ENCODE assay signal across 8 cellular contexts in the genomic region with DNA sequence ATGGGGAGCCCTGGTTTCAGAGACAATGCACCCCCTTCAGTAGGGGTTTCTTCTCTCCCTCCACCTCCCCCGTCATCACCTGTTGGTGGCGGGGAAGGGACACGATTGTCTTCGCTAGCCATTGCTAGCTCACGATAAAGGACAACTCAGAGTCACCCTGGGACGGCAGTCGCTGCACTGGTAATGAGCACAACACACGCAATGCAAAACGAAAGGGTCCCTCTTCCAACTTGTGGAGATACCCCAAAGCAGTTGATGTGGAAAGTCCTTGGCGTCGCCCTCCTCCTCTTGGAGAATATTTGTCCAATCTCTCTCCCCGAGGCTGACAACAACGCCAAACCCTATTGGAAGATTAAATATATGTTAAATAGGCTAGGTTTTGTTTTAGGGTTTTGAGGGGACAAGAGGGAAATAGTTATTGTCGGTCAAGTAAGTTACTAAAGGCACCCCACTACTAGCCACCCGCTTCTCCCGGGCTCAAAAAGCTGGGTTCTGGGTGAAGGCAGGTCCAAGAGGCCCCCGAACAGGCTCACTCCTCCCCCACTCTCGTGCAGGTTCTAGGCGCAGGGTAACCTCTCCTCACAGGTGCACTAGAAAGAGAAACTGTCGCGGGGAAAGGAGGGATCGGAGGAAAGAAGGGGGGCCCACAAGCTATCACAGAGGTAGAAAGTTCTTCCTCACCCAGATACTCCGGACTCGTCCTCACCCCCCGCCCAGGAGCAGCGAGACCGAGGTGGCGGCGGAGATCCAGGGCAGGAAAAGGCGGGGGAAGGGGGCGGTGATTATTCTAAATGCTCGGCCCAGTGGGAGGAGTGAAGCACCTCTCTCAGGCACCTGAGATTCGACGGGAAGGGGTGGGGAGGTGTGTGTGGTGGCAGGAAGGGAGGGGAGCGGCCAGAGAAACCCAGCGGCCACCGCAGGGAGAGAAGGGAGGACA. TPM values are rescaled to one million over a fixed set of nuclear protein-coding genes. Genes with fewer than 3 reads are reported as not detected.
DNase-seq lines count a peak whose midpoint lies in the region; ATAC-seq and TF ChIP-seq lines count a peak whose summit lies in the region.

A gene with protein sequence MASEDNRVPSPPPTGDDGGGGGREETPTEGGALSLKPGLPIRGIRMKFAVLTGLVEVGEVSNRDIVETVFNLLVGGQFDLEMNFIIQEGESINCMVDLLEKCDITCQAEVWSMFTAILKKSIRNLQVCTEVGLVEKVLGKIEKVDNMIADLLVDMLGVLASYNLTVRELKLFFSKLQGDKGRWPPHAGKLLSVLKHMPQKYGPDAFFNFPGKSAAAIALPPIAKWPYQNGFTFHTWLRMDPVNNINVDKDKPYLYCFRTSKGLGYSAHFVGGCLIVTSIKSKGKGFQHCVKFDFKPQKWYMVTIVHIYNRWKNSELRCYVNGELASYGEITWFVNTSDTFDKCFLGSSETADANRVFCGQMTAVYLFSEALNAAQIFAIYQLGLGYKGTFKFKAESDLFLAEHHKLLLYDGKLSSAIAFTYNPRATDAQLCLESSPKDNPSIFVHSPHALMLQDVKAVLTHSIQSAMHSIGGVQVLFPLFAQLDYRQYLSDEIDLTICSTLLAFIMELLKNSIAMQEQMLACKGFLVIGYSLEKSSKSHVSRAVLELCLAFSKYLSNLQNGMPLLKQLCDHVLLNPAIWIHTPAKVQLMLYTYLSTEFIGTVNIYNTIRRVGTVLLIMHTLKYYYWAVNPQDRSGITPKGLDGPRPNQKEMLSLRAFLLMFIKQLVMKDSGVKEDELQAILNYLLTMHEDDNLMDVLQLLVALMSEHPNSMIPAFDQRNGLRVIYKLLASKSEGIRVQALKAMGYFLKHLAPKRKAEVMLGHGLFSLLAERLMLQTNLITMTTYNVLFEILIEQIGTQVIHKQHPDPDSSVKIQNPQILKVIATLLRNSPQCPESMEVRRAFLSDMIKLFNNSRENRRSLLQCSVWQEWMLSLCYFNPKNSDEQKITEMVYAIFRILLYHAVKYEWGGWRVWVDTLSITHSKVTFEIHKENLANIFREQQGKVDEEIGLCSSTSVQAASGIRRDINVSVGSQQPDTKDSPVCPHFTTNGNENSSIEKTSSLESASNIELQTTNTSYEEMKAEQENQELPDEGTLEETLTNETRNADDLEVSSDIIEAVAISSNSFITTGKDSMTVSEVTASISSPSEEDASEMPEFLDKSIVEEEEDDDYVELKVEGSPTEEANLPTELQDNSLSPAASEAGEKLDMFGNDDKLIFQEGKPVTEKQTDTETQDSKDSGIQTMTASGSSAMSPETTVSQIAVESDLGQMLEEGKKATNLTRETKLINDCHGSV (N-terminal part only) (minus strand): TSS at position 764 of the 937 bp plus-strand sequence. CDS start 642 bp downstream, at position 122.

- peaks cover 24% of the 10 kb centered on the region for H4K20me1 ChIP-seq in GM23338 (replicated peaks; ENCODE audit: insufficient read depth)

- H3K9me3 Mint-ChIP-seq in GM23338 = no peaks in the 10 kb centered on the region
- no peaks in the 10 kb centered on the region for H3K9me3 Mint-ChIP-seq in activated T-helper 17 cell treated with anti-CD3 and anti-CD28 coated beads, Interleukin-2, amount 50 U/mL, for 72 hours
- no peaks in the 10 kb centered on the region for H3K9me3 Mint-ChIP-seq in natural killer cell treated with Interleukin-12 subunit alpha and Interleukin-12 subunit beta and Interleukin-15 and Interleukin-18, amount 100 ng/mL, for 72 hours

- H3K4me3 ChIP-seq in GM23338 (peak within 1 kb of the TSS; percentile 67), fibroblast of pulmonary artery (replicated peaks; ENCODE audit: low read depth, low read length) (peak within 1 kb of the TSS; percentile 95)

- peak within 1 kb of the TSS; percentile 82 for H3K4me2 ChIP-seq in GM23338

- DNase-seq in DMS79 (lab: John Stamatoyannopoulos, UW) = peak; percentile 54
- DNase-seq in GM23338 (ENCODE audit: low spot score) = peak; percentile 97
- DNase-seq in LHCN-M2 (ENCODE audit: low read depth) = peak; percentile 35
- DNase-seq in RPMI8226 = peak; percentile 88
- peak; percentile 42 for DNase-seq in fibroblast of pulmonary artery (ENCODE audit: low read depth)
- peak; percentile 83 for DNase-seq in natural killer cell treated with Interleukin-12 subunit alpha and Interleukin-12 subunit beta and Interleukin-15 and Interleukin-18, amount 100 ng/mL, for 72 hours (ENCODE audit: low spot score)
- DNase-seq in stimulated activated naive CD4-positive, alpha-beta T cell treated with Interleukin-2 at 50 U/mL for 16 hours (lab: John Stamatoyannopoulos, UW) = peak; percentile 83

- H3K4me3 Mint-ChIP-seq in GM23338 = peak within 1 kb of the TSS; percentile 100
- peak within 1 kb of the TSS; percentile 98 for H3K4me3 Mint-ChIP-seq in activated T-helper 17 cell treated with anti-CD3 and anti-CD28 coated beads, Interleukin-2, amount 50 U/mL, for 72 hours
- H3K4me3 Mint-ChIP-seq in natural killer cell treated with Interleukin-12 subunit alpha and Interleukin-12 subunit beta and Interleukin-15 and Interleukin-18, amount 100 ng/mL, for 72 hours = peak within 1 kb of the TSS; percentile 96

- peak within 1 kb of the TSS; percentile 96 for H3K27ac ChIP-seq in GM23338 (ENCODE audit: low read depth)

- peak; percentile 78 for ATAC-seq in GM23338
- peak; percentile 81 for ATAC-seq in activated T-helper 17 cell treated with anti-CD3 and anti-CD28 coated beads, Interleukin-2, amount 50 U/mL, for 72 hours (replicated peaks)
- peak; percentile 85 to 90 for ATAC-seq in natural killer cell treated with Interleukin-12 subunit alpha and Interleukin-12 subunit beta and Interleukin-15 and Interleukin-18, amount 100 ng/mL, for 72 hours

- H3K9me2 ChIP-seq in GM23338 (ENCODE audit: insufficient read depth) = no peaks in the 10 kb centered on the region

- H3K4me1 Mint-ChIP-seq in GM23338 = peaks cover 19% of the 10 kb centered on the region
- peaks cover 11% of the 10 kb centered on the region for H3K4me1 Mint-ChIP-seq in activated T-helper 17 cell treated with anti-CD3 and anti-CD28 coated beads, Interleukin-2, amount 50 U/mL, for 72 hours
- H3K4me1 Mint-ChIP-seq in natural killer cell treated with Interleukin-12 subunit alpha and Interleukin-12 subunit beta and Interleukin-15 and Interleukin-18, amount 100 ng/mL, for 72 hours (ENCODE audit: low read depth in 2 of 2) = peaks cover 21 to 31% of the 10 kb centered on the region in 2 donors

- peak within 1 kb of the TSS; percentile 99 for H3K27ac Mint-ChIP-seq in GM23338
- H3K27ac Mint-ChIP-seq in activated T-helper 17 cell treated with anti-CD3 and anti-CD28 coated beads, Interleukin-2, amount 50 U/mL, for 72 hours = peak within 1 kb of the TSS; percentile 98
- H3K27ac Mint-ChIP-seq in natural killer cell treated with Interleukin-12 subunit alpha and Interleukin-12 subunit beta and Interleukin-15 and Interleukin-18, amount 100 ng/mL, for 72 hours = peak within 1 kb of the TSS; percentile 85 to 89

- peaks cover 10% of the 10 kb centered on the region for H3K27me3 Mint-ChIP-seq in GM23338 (ENCODE audit: insufficient read depth, low read depth, poor library complexity)
- no peaks in the 10 kb centered on the region for H3K27me3 Mint-ChIP-seq in activated T-helper 17 cell treated with anti-CD3 and anti-CD28 coated beads, Interleukin-2, amount 50 U/mL, for 72 hours
- H3K27me3 Mint-ChIP-seq in natural killer cell treated with Interleukin-12 subunit alpha and Interleukin-12 subunit beta and Interleukin-15 and Interleukin-18, amount 100 ng/mL, for 72 hours = no peaks in the 10 kb centered on the region

- H2AFZ ChIP-seq in GM23338 = peak within 1 kb of the TSS; percentile 94; the same call in 1 of the 2 replicates

- H3K36me3 ChIP-seq in GM23338 (ENCODE audit: insufficient read depth) = no peaks in the 10 kb centered on the region

- H3F3A ChIP-seq in GM23338 (replicated peaks; ENCODE audit: low read depth) = 0 out of 2 replicates have a peak, but pooled peaks cover 4% of the 10 kb centered on the region

- peaks cover 52% of the 10 kb centered on the region for H3K79me2 ChIP-seq in GM23338 (replicated peaks; ENCODE audit: insufficient read depth)

- no peaks in the 10 kb centered on the region for H3K27me3 ChIP-seq in GM23338 (ENCODE audit: insufficient read depth)

- peaks cover 15% of the 10 kb centered on the region for H3K4me1 ChIP-seq in GM23338 (ENCODE audit: insufficient read depth)

- H3K36me3 Mint-ChIP-seq in GM23338 (ENCODE audit: low read depth) = peaks cover 17% of the 10 kb centered on the region; the same call in 2 of the 3 replicates
- peaks cover 41% of the 10 kb centered on the region for H3K36me3 Mint-ChIP-seq in activated T-helper 17 cell treated with anti-CD3 and anti-CD28 coated beads, Interleukin-2, amount 50 U/mL, for 72 hours (ENCODE audit: low read depth)
- H3K36me3 Mint-ChIP-seq in natural killer cell treated with Interleukin-12 subunit alpha and Interleukin-12 subunit beta and Interleukin-15 and Interleukin-18, amount 100 ng/mL, for 72 hours = no peaks in the 10 kb centered on the region

- 0 out of 4 replicates have a peak, but pooled peaks of 1 of the 2 experiments have one; percentile 3 for TF ChIP-seq CTCF in GM23338 (conservative IDR thresholded peaks at IDR 0.05; ENCODE audit: low read depth in 2 of 2)
- no peak for TF ChIP-seq CTCF in fibroblast of pulmonary artery (IDR thresholded peaks at IDR 0.05; ENCODE audit: low read length, missing control alignments)

TF ChIP-seq in GM23338, 12 proteins besides CTCF, POLR2A, EP300 and RAD21:
- peak; percentile 57; the same call in 1 of the 2 replicates for TF ChIP-seq POLR2AphosphoS5 (IDR thresholded peaks at IDR 0.05; ENCODE audit: low read depth)
- TF ChIP-seq, protein P1, sequence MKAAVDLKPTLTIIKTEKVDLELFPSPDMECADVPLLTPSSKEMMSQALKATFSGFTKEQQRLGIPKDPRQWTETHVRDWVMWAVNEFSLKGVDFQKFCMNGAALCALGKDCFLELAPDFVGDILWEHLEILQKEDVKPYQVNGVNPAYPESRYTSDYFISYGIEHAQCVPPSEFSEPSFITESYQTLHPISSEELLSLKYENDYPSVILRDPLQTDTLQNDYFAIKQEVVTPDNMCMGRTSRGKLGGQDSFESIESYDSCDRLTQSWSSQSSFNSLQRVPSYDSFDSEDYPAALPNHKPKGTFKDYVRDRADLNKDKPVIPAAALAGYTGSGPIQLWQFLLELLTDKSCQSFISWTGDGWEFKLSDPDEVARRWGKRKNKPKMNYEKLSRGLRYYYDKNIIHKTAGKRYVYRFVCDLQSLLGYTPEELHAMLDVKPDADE (IDR thresholded peaks at IDR 0.05) = peak; percentile 1; the same call in 1 of the 2 replicates
- no peak for TF ChIP-seq EZH2phosphoT487 (IDR thresholded peaks at IDR 0.05; ENCODE audit: unreplicated experiment)
- no peak for TF ChIP-seq NANOG (IDR thresholded peaks at IDR 0.05; ENCODE audit: borderline replicate concordance)
TF ChIP-seq in GM23338: peak in this region for 2.

RNA-seq across cellular contexts. Expression of the gene that starts here (rescaled TPM):
- 99.2 and 126 TPM in 2 replicates for total RNA-seq in GM23338 (2014; rRNA removed; shearing (Covaris generic))
- 20.5 and 23.3 TPM in 2 replicates for polyA plus RNA-seq in GM23338 (2016; fragmentation: Nextera tagmentation; extraction: Ambion mirVana)
- total RNA-seq in LHCN-M2 (2014; rRNA removed) = 20.8 and 39.4 TPM in 2 replicates
- 7.1 TPM for polyA plus RNA-seq in LHCN-M2 (2012)
- 10 to 100 TPM; 65.2 to 83.4 TPM for total RNA-seq in activated T-helper 17 cell treated with anti-CD3 and anti-CD28 coated beads, Interleukin-2, amount 50 U/mL, for 72 hours
- total RNA-seq in natural killer cell treated with Interleukin-12 subunit alpha and Interleukin-12 subunit beta and Interleukin-15 and Interleukin-18, amount 100 ng/mL, for 72 hours = 10 to 100 TPM; 37.7 to 70.5 TPM

Comparison
In these comparisons a context has a peak if more than half of its experiments do, and no peak if none do; other contexts are left out.
1. Peak in every context shown above with its lines: DNase-seq, ATAC-seq, H3K4me3 ChIP-seq and H3K27ac ChIP-seq.
2. DNase-seq: peak in every context shown above with its lines; median percentile 97 in GM23338; 88 in RPMI8226; 83 in natural killer cell treated with Interleukin-12 subunit alpha and Interleukin-12 subunit beta and Interleukin-15 and Interleukin-18, amount 100 ng/mL, for 72 hours; 83 in stimulated activated naive CD4-positive, alpha-beta T cell treated with Interleukin-2 at 50 U/mL for 16 hours; 54 in DMS79; 42 in fibroblast of pulmonary artery; 35 in LHCN-M2.